8 cellular contexts compared by ENCODE assay signal in genomic region chr19:44891016-44891882, GRCh38. TPM values are rescaled to one million over a fixed set of nuclear protein-coding genes. Genes with fewer than 3 reads are reported as not detected.
DNase-seq lines count a peak whose midpoint lies in the region; ATAC-seq, FAIRE-seq and TF ChIP-seq lines count a peak whose summit lies in the region.

Gene TOMM40, plus strand, starts transcription at chr19:44891254. Its CDS starts 162 bp downstream, at chr19:44891416.

- no peaks in the 10 kb centered on the region for H3K9me3 ChIP-seq in CD4-positive, CD25-positive, alpha-beta regulatory T cell (ENCODE audit: control insufficient read depth in 2 of 2, low read length in 2 of 2)
- no peaks in the 10 kb centered on the region for H3K9me3 ChIP-seq in SK-N-MC (ENCODE audit: low read depth, low read length)
- H3K9me3 ChIP-seq in left lung, result no peaks in the 10 kb centered on the region

- H3K27ac ChIP-seq in CD4-positive, CD25-positive, alpha-beta regulatory T cell (ENCODE audit: insufficient read depth, low read length, poor library complexity, severe bottlenecking), result peak within 1 kb of the TSS; percentile 98
- H3K27ac ChIP-seq in SK-N-MC, result peak within 1 kb of the TSS; percentile 96
- H3K27ac ChIP-seq in left lung, result peak within 1 kb of the TSS; percentile 92 to 95

- H3K4me3 ChIP-seq in CD4-positive, CD25-positive, alpha-beta regulatory T cell (ENCODE audit: low read depth, low read length), result peak within 1 kb of the TSS; percentile 96
- H3K4me3 ChIP-seq in Jurkat, Clone E6-1 (ENCODE audit: low read length), result peak within 1 kb of the TSS; percentile 98
- H3K4me3 ChIP-seq in SK-N-MC, result peak within 1 kb of the TSS; percentile 80
- H3K4me3 ChIP-seq in bronchial epithelial cell (ENCODE audit: low read depth, low read length), result peak within 1 kb of the TSS; percentile 80
- peak within 1 kb of the TSS; percentile 80 to 82 for H3K4me3 ChIP-seq in left lung

- H3K27me3 ChIP-seq in CD4-positive, CD25-positive, alpha-beta regulatory T cell (ENCODE audit: control insufficient read depth, insufficient read depth, low read length), result no peaks in the 10 kb centered on the region
- no peaks in the 10 kb centered on the region for H3K27me3 ChIP-seq in bronchial epithelial cell (ENCODE audit: control insufficient read depth, insufficient read depth, low read length)
- H3K27me3 ChIP-seq in left lung, result no peaks in the 10 kb centered on the region

- no peak for FAIRE-seq in bronchial epithelial cell (lab: Jason Lieb, UNC)

- no peak for ATAC-seq in CD4-positive, CD25-positive, alpha-beta regulatory T cell (ENCODE audit: low read depth in 2 of 2)
- ATAC-seq in GM19324 (IDR thresholded peaks at IDR 0.05; ENCODE audit: low FRiP score, unreplicated experiment) (peak; percentile 72), left lung (no peak)

- TF ChIP-seq CTCF in bronchial epithelial cell (IDR thresholded peaks at IDR 0.05; ENCODE audit: insufficient read depth, low read length, severe bottlenecking) (no peak), left lung (IDR thresholded peaks at IDR 0.05) (no peak)

- intact Hi-C loops in left lung (cut with DNase I), result no loop called here

- DNase-seq in CD4-positive, CD25-positive, alpha-beta regulatory T cell, result peak in 2 of 3 donors; percentile 28 to 100
- peak; percentile 100 for DNase-seq in Jurkat, Clone E6-1 (ENCODE audit: low read depth, low spot score)
- DNase-seq in SK-N-MC (ENCODE audit: low read depth, low spot score), result no peak
- DNase-seq in bronchial epithelial cell (ENCODE audit: low read depth), result peak; percentile 98
- DNase-seq in left lung, result peak; percentile 97 to 100
- peak in 2 of 3 donors; percentile 99 for DNase-seq in stimulated activated CD4-positive, alpha-beta T cell treated with anti-CD3 and anti-CD28 coated beads, TNF-alpha, amount 100 ng/mL, for 48 hours (ENCODE audit: low read depth in 3 of 3)
- DNase-seq in midbrain (lab: John Stamatoyannopoulos, UW), result no peak

- peaks cover 19% of the 10 kb centered on the region for H3K4me1 ChIP-seq in CD4-positive, CD25-positive, alpha-beta regulatory T cell (ENCODE audit: control insufficient read depth, insufficient read depth, low read length, poor library complexity, severe bottlenecking)
- peaks cover 16 to 31% of the 10 kb centered on the region in 2 donors for H3K4me1 ChIP-seq in left lung

- H3K27me3 Mint-ChIP-seq in CD4-positive, CD25-positive, alpha-beta regulatory T cell, result peaks cover 9% of the 10 kb centered on the region

- H3K9ac ChIP-seq in SK-N-MC (ENCODE audit: insufficient read length), result peak within 1 kb of the TSS; percentile 81

- H3K4me3 Mint-ChIP-seq in CD4-positive, CD25-positive, alpha-beta regulatory T cell, result peak within 1 kb of the TSS; percentile 86 to 94 (median 91)

- peaks cover 29% of the 10 kb centered on the region for H3K36me3 ChIP-seq in CD4-positive, CD25-positive, alpha-beta regulatory T cell (ENCODE audit: control insufficient read depth, insufficient read depth, low read length)
- H3K36me3 ChIP-seq in SK-N-MC (ENCODE audit: insufficient read depth, low read length) (peaks cover 39% of the 10 kb centered on the region), bronchial epithelial cell (ENCODE audit: control insufficient read depth, insufficient read depth, low read length) (peaks cover 29% of the 10 kb centered on the region), left lung (peaks cover 0 to 60% of the 10 kb centered on the region in 2 donors)

- peaks cover 0 to 2% (median 0%) of the 10 kb centered on the region in 7 donors for H3K9me3 Mint-ChIP-seq in CD4-positive, CD25-positive, alpha-beta regulatory T cell

- H3K36me3 Mint-ChIP-seq in CD4-positive, CD25-positive, alpha-beta regulatory T cell, result peaks cover 23% of the 10 kb centered on the region

- H3K27ac Mint-ChIP-seq in CD4-positive, CD25-positive, alpha-beta regulatory T cell, result peak within 1 kb of the TSS; percentile 91 to 97 (median 92)

- H3K4me1 Mint-ChIP-seq in CD4-positive, CD25-positive, alpha-beta regulatory T cell, result peaks cover 0 to 44% (median 26%) of the 10 kb centered on the region in 4 donors

RNA-seq across cellular contexts. Expression of gene TOMM40, which starts in this region (rescaled TPM):
- 26.4 TPM for total RNA-seq in CD4-positive, CD25-positive, alpha-beta regulatory T cell
- 10 to 100 TPM; 22.8 to 27.8 (median 24.8) TPM for polyA plus RNA-seq in CD4-positive, CD25-positive, alpha-beta regulatory T cell
- 137 TPM for polyA plus RNA-seq in Jurkat, Clone E6-1 (2012; ENCODE audit: insufficient read depth, insufficient read length)
- total RNA-seq in bronchial epithelial cell (47.6 and 82.9 TPM in 2 replicates), left lung (10 to 100 TPM; 42.0 to 79.9 TPM)

Comparison
In these comparisons a context has a peak if more than half of its experiments do, and no peak if none do; other contexts are left out.
1. DNase-seq: peak in CD4-positive, CD25-positive, alpha-beta regulatory T cell (2 of 3), Jurkat, Clone E6-1 (single experiment), bronchial epithelial cell (single experiment), left lung (2 of 2) and stimulated activated CD4-positive, alpha-beta T cell treated with anti-CD3 and anti-CD28 coated beads, TNF-alpha, amount 100 ng/mL, for 48 hours (2 of 3); none in SK-N-MC (single experiment) and midbrain (single experiment).
2. Peak in every context shown above with its lines, with median percentiles within 50 percentile points of each other: H3K27ac ChIP-seq and H3K4me3 ChIP-seq.